ENCODE assay signal across 13 cellular contexts in the genomic region with DNA sequence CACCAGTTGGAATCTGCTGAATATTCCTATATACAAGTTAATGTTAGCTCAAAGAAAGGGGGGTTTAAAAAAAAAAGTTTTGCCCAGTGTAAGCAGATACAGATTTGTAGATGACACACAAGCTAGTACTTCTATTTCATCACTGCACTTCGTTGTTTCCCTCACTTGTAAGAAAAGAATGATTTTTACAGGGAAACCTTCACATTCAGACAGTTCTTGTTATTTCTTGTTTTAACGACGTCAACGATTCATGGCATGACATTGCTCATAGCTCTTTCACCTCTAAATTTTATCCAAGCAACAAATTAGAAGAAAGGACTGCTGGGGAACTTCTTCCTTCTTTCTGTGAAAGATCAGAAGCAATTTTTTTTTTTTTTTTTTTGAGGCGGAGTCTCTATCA. TPM values are rescaled to one million over a fixed set of nuclear protein-coding genes. Genes with fewer than 3 reads are reported as not detected.
DNase-seq lines count a peak whose midpoint lies in the region; ATAC-seq and TF ChIP-seq lines count a peak whose summit lies in the region.
"Had no signal": no experiment of that assay in that cellular context is flagged by ENCODE, and none has a peak within 500 bp of the region (broad histone marks: within the 10 kb centered on the region; RNA-seq: fewer than 3 reads in every experiment).

No MANE protein-coding gene starts in this region.

- no peak for ATAC-seq in activated CD8-positive, alpha-beta memory T cell treated with anti-CD3 and anti-CD28 coated beads, Interleukin-2, amount 10 ng/mL, durations not matched to agents 7 days and 5 days
- ATAC-seq in gastroesophageal sphincter (no peak), HG02610 (IDR thresholded peaks at IDR 0.05; ENCODE audit: unreplicated experiment) (no peak), GM21423 (IDR thresholded peaks at IDR 0.05; ENCODE audit: unreplicated experiment) (no peak)
- ATAC-seq: HepG2, SK-N-SH treated with all-trans-retinoic acid at 6 μM for 48 hours had no signal

- no peak overlapping the region for H3K4me3 ChIP-seq in gastroesophageal sphincter

- peak overlapping the region; percentile 31 for H3K4me3 Mint-ChIP-seq in activated CD8-positive, alpha-beta memory T cell treated with anti-CD3 and anti-CD28 coated beads, Interleukin-2, amount 10 ng/mL, durations not matched to agents 7 days and 5 days
- peak overlapping the region; percentile 27 for H3K4me3 Mint-ChIP-seq in activated T-helper 1 cell treated with anti-CD3 and anti-CD28 coated beads, Interleukin-12 subunit alpha, Interleukin-12 subunit beta, Interleukin-2, Interleukin-4 antibody, amounts not matched to agents 30 ng/mL and 10 ng/mL and 1 ng/mL, durations not matched to agents 14 hours and 24 hours and 36 hours

- peak overlapping the region in 3 of 4 donors; percentile 50 to 85 (median 70) for H3K27ac ChIP-seq in gastroesophageal sphincter
- H3K27ac ChIP-seq in temporal lobe (ENCODE audit: low read depth, low read length): peak overlapping the region; percentile 79

- no peaks in the 10 kb centered on the region for H3K9me3 Mint-ChIP-seq in activated CD8-positive, alpha-beta memory T cell treated with anti-CD3 and anti-CD28 coated beads, Interleukin-2, amount 10 ng/mL, durations not matched to agents 7 days and 5 days (ENCODE audit: low read depth)
- no peaks in the 10 kb centered on the region for H3K9me3 Mint-ChIP-seq in activated T-helper 1 cell treated with anti-CD3 and anti-CD28 coated beads, Interleukin-12 subunit alpha, Interleukin-12 subunit beta, Interleukin-2, Interleukin-4 antibody, amounts not matched to agents 30 ng/mL and 10 ng/mL and 1 ng/mL, durations not matched to agents 14 hours and 24 hours and 36 hours

- TF ChIP-seq CTCF in gastroesophageal sphincter (IDR thresholded peaks at IDR 0.05): no peak

- no peaks in the 10 kb centered on the region for H3K9me3 ChIP-seq in gastroesophageal sphincter

- DNase-seq in activated CD8-positive, alpha-beta memory T cell treated with anti-CD3 and anti-CD28 coated beads, Interleukin-2, amount 10 ng/mL, durations not matched to agents 7 days and 5 days: no peak
- no peak for DNase-seq in activated CD8-positive, alpha-beta memory T cell treated with anti-CD3 and anti-CD28 coated beads for 24 hours
- DNase-seq in activated T-helper 1 cell treated with anti-CD3 and anti-CD28 coated beads, Interleukin-12 subunit alpha, Interleukin-12 subunit beta, Interleukin-2, Interleukin-4 antibody, amounts not matched to agents 30 ng/mL and 10 ng/mL and 1 ng/mL, durations not matched to agents 14 hours and 24 hours and 36 hours (ENCODE audit: low spot score): no peak
- DNase-seq in amygdala (lab: John Stamatoyannopoulos, UW): no peak
- DNase-seq: ACHN, NCI-H345 had no signal

- WGBS in gastroesophageal sphincter (ENCODE audit: low coverage in 1 of 2), 2 donors: 61 to 84% methylated on average over 5 of the region's 5 CpGs

- CTCF ChIA-PET in activated CD8-positive, alpha-beta memory T cell treated with anti-CD3 and anti-CD28 coated beads, Interleukin-2, amount 10 ng/mL, durations not matched to agents 7 days and 5 days (lab: Charles Lee): interaction anchor here (0.6 to 2.9 kb wide), 17 partner anchors 9 to 409 kb away, joined by 3 to 11 read pairs (median 4); partner anchors contain the start of gene PIGC

- peaks cover 18% of the 10 kb centered on the region for H3K27me3 Mint-ChIP-seq in activated CD8-positive, alpha-beta memory T cell treated with anti-CD3 and anti-CD28 coated beads, Interleukin-2, amount 10 ng/mL, durations not matched to agents 7 days and 5 days
- peaks cover 17% of the 10 kb centered on the region for H3K27me3 Mint-ChIP-seq in activated T-helper 1 cell treated with anti-CD3 and anti-CD28 coated beads, Interleukin-12 subunit alpha, Interleukin-12 subunit beta, Interleukin-2, Interleukin-4 antibody, amounts not matched to agents 30 ng/mL and 10 ng/mL and 1 ng/mL, durations not matched to agents 14 hours and 24 hours and 36 hours (ENCODE audit: insufficient read depth)

- H3K4me1 Mint-ChIP-seq in activated CD8-positive, alpha-beta memory T cell treated with anti-CD3 and anti-CD28 coated beads, Interleukin-2, amount 10 ng/mL, durations not matched to agents 7 days and 5 days: peaks cover 47% of the 10 kb centered on the region
- peaks cover 58% of the 10 kb centered on the region for H3K4me1 Mint-ChIP-seq in activated T-helper 1 cell treated with anti-CD3 and anti-CD28 coated beads, Interleukin-12 subunit alpha, Interleukin-12 subunit beta, Interleukin-2, Interleukin-4 antibody, amounts not matched to agents 30 ng/mL and 10 ng/mL and 1 ng/mL, durations not matched to agents 14 hours and 24 hours and 36 hours (ENCODE audit: low read depth)

- TF ChIP-seq EP300 in gastroesophageal sphincter (IDR thresholded peaks at IDR 0.05): no peak

- peak overlapping the region; percentile 83 for H3K27ac Mint-ChIP-seq in activated CD8-positive, alpha-beta memory T cell treated with anti-CD3 and anti-CD28 coated beads, Interleukin-2, amount 10 ng/mL, durations not matched to agents 7 days and 5 days
- peak overlapping the region; percentile 32 for H3K27ac Mint-ChIP-seq in activated T-helper 1 cell treated with anti-CD3 and anti-CD28 coated beads, Interleukin-12 subunit alpha, Interleukin-12 subunit beta, Interleukin-2, Interleukin-4 antibody, amounts not matched to agents 30 ng/mL and 10 ng/mL and 1 ng/mL, durations not matched to agents 14 hours and 24 hours and 36 hours

- no peak for TF ChIP-seq POLR2A in gastroesophageal sphincter (IDR thresholded peaks at IDR 0.05)

- peaks cover 4% of the 10 kb centered on the region for H3K36me3 Mint-ChIP-seq in activated CD8-positive, alpha-beta memory T cell treated with anti-CD3 and anti-CD28 coated beads, Interleukin-2, amount 10 ng/mL, durations not matched to agents 7 days and 5 days
- peaks cover 5% of the 10 kb centered on the region for H3K36me3 Mint-ChIP-seq in activated T-helper 1 cell treated with anti-CD3 and anti-CD28 coated beads, Interleukin-12 subunit alpha, Interleukin-12 subunit beta, Interleukin-2, Interleukin-4 antibody, amounts not matched to agents 30 ng/mL and 10 ng/mL and 1 ng/mL, durations not matched to agents 14 hours and 24 hours and 36 hours (ENCODE audit: low read depth)

- no peaks in the 10 kb centered on the region for H3K27me3 ChIP-seq in gastroesophageal sphincter

- no peaks in the 10 kb centered on the region for H3K36me3 ChIP-seq in gastroesophageal sphincter

- peaks cover 6 to 75% (median 23%) of the 10 kb centered on the region in 3 donors for H3K4me1 ChIP-seq in gastroesophageal sphincter

- intact Hi-C loops in activated T-helper 1 cell treated with anti-CD3 and anti-CD28 coated beads, Interleukin-12 subunit alpha, Interleukin-12 subunit beta, Interleukin-2, Interleukin-4 antibody, amounts not matched to agents 30 ng/mL and 10 ng/mL and 1 ng/mL, durations not matched to agents 14 hours and 24 hours and 36 hours (cut with micrococcal nuclease): loop anchor here (1.0 kb wide), 5 partner anchors 14 to 214 kb away; no protein-coding TSS in a partner anchor

RNA-seq across cellular contexts. Expression of gene C1orf105, which starts 25.7 kb away (rescaled TPM):
- total RNA-seq in activated CD8-positive, alpha-beta memory T cell treated with anti-CD3 and anti-CD28 coated beads, Interleukin-2, amount 10 ng/mL, durations not matched to agents 7 days and 5 days: not detected
- not detected in 2 replicates for total RNA-seq in activated T-helper 1 cell treated with anti-CD3 and anti-CD28 coated beads, Interleukin-12 subunit alpha, Interleukin-12 subunit beta, Interleukin-2, Interleukin-4 antibody, amounts not matched to agents 30 ng/mL and 10 ng/mL and 1 ng/mL, durations not matched to agents 14 hours and 24 hours and 36 hours
- total RNA-seq in gastroesophageal sphincter (not detected), temporal lobe (not detected)
- total RNA-seq: pulmonary artery endothelial cell had no signal

RNA-seq across cellular contexts. Expression of gene PIGC, which starts 49.1 kb away (rescaled TPM):
- 10 to 100 TPM; 20.9 to 23.8 TPM for total RNA-seq in activated CD8-positive, alpha-beta memory T cell treated with anti-CD3 and anti-CD28 coated beads, Interleukin-2, amount 10 ng/mL, durations not matched to agents 7 days and 5 days
- total RNA-seq in activated T-helper 1 cell treated with anti-CD3 and anti-CD28 coated beads, Interleukin-12 subunit alpha, Interleukin-12 subunit beta, Interleukin-2, Interleukin-4 antibody, amounts not matched to agents 30 ng/mL and 10 ng/mL and 1 ng/mL, durations not matched to agents 14 hours and 24 hours and 36 hours: 22.6 and 23.3 TPM in 2 replicates
- 10 to 100 TPM; 23.3 to 26.3 (median 25.8) TPM for total RNA-seq in gastroesophageal sphincter
- 17.2 TPM for total RNA-seq in temporal lobe
